1 cellular context compared by ENCODE assay signal in the genomic region with DNA sequence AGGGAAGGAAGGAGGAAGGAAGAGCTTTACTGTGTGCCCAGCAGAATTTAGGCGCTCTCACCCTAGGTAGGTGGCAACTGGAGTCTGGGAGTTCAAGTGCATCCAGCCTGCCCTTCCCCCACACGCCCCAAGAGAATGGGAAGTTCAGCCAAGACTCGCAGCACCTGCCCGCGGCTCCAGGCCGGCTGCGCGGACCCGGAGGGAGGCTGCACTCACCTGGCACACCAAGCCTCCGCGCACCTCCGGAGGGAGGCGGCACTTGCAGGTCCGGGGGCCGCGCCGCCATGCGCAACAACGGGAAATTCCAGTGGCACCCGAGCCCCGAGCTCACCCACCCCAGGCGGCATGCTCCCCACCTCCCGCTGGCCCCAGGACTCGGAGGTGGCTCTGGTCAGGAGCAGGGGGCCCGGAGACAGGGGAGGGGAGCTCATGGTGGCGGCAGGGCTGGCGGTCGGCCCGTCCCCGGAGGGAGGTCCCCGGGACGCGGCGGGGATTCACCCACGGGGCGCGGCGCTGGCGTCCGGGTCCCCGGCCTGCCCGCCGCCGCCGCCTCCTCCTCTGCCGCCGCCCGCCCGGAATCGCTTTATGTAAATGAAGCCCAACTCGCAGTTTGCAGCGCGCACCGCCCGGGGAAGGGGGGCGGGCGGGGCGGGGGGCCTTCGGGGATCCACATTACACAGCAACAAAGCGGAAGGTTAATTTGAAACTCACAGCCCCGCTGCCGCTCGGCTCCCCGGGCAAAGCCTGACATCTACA.
TF ChIP-seq lines count a peak whose summit lies in the region.

A gene with protein sequence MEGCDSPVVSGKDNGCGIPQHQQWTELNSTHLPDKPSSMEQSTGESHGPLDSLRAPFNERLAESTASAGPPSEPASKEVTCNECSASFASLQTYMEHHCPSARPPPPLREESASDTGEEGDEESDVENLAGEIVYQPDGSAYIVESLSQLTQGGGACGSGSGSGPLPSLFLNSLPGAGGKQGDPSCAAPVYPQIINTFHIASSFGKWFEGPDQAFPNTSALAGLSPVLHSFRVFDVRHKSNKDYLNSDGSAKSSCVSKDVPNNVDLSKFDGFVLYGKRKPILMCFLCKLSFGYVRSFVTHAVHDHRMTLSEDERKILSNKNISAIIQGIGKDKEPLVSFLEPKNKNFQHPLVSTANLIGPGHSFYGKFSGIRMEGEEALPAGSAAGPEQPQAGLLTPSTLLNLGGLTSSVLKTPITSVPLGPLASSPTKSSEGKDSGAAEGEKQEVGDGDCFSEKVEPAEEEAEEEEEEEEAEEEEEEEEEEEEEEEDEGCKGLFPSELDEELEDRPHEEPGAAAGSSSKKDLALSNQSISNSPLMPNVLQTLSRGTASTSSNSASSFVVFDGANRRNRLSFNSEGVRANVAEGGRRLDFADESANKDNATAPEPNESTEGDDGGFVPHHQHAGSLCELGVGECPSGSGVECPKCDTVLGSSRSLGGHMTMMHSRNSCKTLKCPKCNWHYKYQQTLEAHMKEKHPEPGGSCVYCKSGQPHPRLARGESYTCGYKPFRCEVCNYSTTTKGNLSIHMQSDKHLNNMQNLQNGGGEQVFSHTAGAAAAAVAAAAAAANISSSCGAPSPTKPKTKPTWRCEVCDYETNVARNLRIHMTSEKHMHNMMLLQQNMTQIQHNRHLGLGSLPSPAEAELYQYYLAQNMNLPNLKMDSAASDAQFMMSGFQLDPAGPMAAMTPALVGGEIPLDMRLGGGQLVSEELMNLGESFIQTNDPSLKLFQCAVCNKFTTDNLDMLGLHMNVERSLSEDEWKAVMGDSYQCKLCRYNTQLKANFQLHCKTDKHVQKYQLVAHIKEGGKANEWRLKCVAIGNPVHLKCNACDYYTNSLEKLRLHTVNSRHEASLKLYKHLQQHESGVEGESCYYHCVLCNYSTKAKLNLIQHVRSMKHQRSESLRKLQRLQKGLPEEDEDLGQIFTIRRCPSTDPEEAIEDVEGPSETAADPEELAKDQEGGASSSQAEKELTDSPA (N-terminal part only) (minus strand): TSS at position 593 of the 756 bp plus-strand sequence. CDS start 87,983 bp downstream, outside the sequence.

TF ChIP-seq in HepG2, 621 proteins besides CTCF, POLR2A, EP300 and RAD21 (continued from another document and continues in another):
- TF ChIP-seq, protein P1, sequence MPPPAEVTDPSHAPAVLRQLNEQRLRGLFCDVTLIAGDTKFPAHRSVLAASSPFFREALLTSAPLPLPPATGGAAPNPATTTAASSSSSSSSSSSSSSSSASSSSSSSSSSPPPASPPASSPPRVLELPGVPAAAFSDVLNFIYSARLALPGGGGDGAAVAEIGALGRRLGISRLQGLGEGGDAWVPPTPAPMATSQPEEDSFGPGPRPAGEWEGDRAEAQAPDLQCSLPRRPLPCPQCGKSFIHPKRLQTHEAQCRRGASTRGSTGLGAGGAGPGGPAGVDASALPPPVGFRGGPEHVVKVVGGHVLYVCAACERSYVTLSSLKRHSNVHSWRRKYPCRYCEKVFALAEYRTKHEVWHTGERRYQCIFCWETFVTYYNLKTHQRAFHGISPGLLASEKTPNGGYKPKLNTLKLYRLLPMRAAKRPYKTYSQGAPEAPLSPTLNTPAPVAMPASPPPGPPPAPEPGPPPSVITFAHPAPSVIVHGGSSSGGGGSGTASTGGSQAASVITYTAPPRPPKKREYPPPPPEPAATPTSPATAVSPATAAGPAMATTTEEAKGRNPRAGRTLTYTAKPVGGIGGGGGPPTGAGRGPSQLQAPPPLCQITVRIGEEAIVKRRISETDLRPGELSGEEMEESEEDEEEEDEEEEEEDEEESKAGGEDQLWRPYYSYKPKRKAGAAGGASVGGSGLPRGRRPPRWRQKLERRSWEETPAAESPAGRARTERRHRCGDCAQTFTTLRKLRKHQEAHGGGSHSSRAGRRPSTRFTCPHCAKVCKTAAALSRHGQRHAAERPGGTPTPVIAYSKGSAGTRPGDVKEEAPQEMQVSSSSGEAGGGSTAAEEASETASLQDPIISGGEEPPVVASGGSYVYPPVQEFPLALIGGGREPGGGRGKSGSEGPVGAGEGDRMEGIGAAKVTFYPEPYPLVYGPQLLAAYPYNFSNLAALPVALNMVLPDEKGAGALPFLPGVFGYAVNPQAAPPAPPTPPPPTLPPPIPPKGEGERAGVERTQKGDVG (CRISPR knock-in tag; IDR thresholded peaks at IDR 0.05; ENCODE audit: borderline replicate concordance) = peak; percentile 83; the same call in 1 of the 2 replicates
- TF ChIP-seq SALL2 (CRISPR knock-in tag; IDR thresholded peaks at IDR 0.05) = no peak
- TF ChIP-seq, protein P2, sequence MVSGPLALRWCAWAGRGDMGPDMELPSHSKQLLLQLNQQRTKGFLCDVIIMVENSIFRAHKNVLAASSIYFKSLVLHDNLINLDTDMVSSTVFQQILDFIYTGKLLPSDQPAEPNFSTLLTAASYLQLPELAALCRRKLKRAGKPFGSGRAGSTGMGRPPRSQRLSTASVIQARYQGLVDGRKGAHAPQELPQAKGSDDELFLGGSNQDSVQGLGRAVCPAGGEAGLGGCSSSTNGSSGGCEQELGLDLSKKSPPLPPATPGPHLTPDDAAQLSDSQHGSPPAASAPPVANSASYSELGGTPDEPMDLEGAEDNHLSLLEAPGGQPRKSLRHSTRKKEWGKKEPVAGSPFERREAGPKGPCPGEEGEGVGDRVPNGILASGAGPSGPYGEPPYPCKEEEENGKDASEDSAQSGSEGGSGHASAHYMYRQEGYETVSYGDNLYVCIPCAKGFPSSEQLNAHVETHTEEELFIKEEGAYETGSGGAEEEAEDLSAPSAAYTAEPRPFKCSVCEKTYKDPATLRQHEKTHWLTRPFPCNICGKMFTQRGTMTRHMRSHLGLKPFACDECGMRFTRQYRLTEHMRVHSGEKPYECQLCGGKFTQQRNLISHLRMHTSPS (CRISPR knock-in tag; IDR thresholded peaks at IDR 0.05; ENCODE audit: low read depth) = peak; percentile 71
- 0 out of 2 replicates have a peak, but pooled peaks have one; percentile 29 for TF ChIP-seq CHCHD3 (CRISPR knock-in tag; IDR thresholded peaks at IDR 0.05)
- TF ChIP-seq, protein P3, sequence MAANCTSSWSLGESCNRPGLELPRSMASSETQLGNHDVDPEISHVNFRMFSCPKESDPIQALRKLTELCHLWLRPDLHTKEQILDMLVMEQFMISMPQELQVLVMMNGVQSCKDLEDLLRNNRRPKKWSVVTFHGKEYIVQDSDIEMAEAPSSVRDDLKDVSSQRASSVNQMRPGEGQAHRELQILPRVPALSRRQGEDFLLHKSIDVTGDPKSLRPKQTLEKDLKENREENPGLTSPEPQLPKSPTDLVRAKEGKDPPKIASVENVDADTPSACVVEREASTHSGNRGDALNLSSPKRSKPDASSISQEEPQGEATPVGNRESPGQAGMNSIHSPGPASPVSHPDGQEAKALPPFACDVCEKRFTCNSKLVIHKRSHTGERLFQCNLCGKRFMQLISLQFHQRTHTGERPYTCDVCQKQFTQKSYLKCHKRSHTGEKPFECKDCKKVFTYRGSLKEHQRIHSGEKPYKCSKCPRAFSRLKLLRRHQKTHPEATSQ (CRISPR knock-in tag; IDR thresholded peaks at IDR 0.05; ENCODE audit: borderline replicate concordance) = no peak
- TF ChIP-seq ZNF563 (CRISPR knock-in tag; IDR thresholded peaks at IDR 0.05) = peak; percentile 2; the same call in 1 of the 2 replicates
- TF ChIP-seq ZNF337 (CRISPR knock-in tag; IDR thresholded peaks at IDR 0.05; ENCODE audit: borderline replicate concordance, low read depth) = no peak
- no peak for TF ChIP-seq ATF1 (CRISPR knock-in tag; IDR thresholded peaks at IDR 0.05)
- TF ChIP-seq TCF12 (IDR thresholded peaks at IDR 0.05) = no peak
- no peak for TF ChIP-seq TCF12 (CRISPR knock-in tag; IDR thresholded peaks at IDR 0.05)
- no peak for TF ChIP-seq LCORL (IDR thresholded peaks at IDR 0.05)
- TF ChIP-seq LCORL (CRISPR knock-in tag; IDR thresholded peaks at IDR 0.05) = peak; percentile 60
- TF ChIP-seq SKI (IDR thresholded peaks at IDR 0.05; ENCODE audit: partially characterized antibody) = peak; percentile 67
- TF ChIP-seq ZNF703 (CRISPR knock-in tag; IDR thresholded peaks at IDR 0.05; ENCODE audit: borderline replicate concordance) = no peak
- no peak for TF ChIP-seq ZNF747 (CRISPR knock-in tag; IDR thresholded peaks at IDR 0.05; ENCODE audit: borderline replicate concordance)
- peak; percentile 88; the same call in 1 of the 2 replicates for TF ChIP-seq ZFP82 (CRISPR knock-in tag; IDR thresholded peaks at IDR 0.05; ENCODE audit: borderline replicate concordance)
- TF ChIP-seq CHD2 (IDR thresholded peaks at IDR 0.05; ENCODE audit: low read depth, low read length) = no peak
- no peak for TF ChIP-seq ARNT (IDR thresholded peaks at IDR 0.05)
- no peak for TF ChIP-seq NBN (conservative IDR thresholded peaks at IDR 0.05)
- TF ChIP-seq ZNF775 (CRISPR knock-in tag; IDR thresholded peaks at IDR 0.05; ENCODE audit: borderline replicate concordance) = no peak
- TF ChIP-seq ZNF773 (CRISPR knock-in tag; IDR thresholded peaks at IDR 0.05; ENCODE audit: borderline replicate concordance) = peak; percentile 64; the same call in 1 of the 2 replicates
- peak; percentile 93; the same call in 1 of the 2 replicates for TF ChIP-seq KLF13 (CRISPR knock-in tag; IDR thresholded peaks at IDR 0.05)
- TF ChIP-seq, protein P4, sequence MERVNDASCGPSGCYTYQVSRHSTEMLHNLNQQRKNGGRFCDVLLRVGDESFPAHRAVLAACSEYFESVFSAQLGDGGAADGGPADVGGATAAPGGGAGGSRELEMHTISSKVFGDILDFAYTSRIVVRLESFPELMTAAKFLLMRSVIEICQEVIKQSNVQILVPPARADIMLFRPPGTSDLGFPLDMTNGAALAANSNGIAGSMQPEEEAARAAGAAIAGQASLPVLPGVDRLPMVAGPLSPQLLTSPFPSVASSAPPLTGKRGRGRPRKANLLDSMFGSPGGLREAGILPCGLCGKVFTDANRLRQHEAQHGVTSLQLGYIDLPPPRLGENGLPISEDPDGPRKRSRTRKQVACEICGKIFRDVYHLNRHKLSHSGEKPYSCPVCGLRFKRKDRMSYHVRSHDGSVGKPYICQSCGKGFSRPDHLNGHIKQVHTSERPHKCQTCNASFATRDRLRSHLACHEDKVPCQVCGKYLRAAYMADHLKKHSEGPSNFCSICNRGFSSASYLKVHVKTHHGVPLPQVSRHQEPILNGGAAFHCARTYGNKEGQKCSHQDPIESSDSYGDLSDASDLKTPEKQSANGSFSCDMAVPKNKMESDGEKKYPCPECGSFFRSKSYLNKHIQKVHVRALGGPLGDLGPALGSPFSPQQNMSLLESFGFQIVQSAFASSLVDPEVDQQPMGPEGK (CRISPR knock-in tag; IDR thresholded peaks at IDR 0.05) = peak; percentile 71
- TF ChIP-seq ARNTL (CRISPR knock-in tag; IDR thresholded peaks at IDR 0.05) = 0 out of 2 replicates have a peak, but pooled peaks have one; percentile 53
- peak; percentile 64 for TF ChIP-seq MYC (CRISPR knock-in tag; IDR thresholded peaks at IDR 0.05; ENCODE audit: borderline replicate concordance)
- TF ChIP-seq GLI4 (CRISPR knock-in tag; IDR thresholded peaks at IDR 0.05; ENCODE audit: borderline replicate concordance) = no peak
- no peak for TF ChIP-seq MIER2 (CRISPR knock-in tag; IDR thresholded peaks at IDR 0.05)
- no peak for TF ChIP-seq SATB2 (CRISPR knock-in tag; IDR thresholded peaks at IDR 0.05)
- TF ChIP-seq ZNF549 (CRISPR knock-in tag; IDR thresholded peaks at IDR 0.05) = no peak
- TF ChIP-seq SRSF9 (IDR thresholded peaks at IDR 0.05; ENCODE audit: borderline replicate concordance, insufficient read depth, low read depth, low read length, poor library complexity, severe bottlenecking) = no peak
- TF ChIP-seq ISX (CRISPR knock-in tag; conservative IDR thresholded peaks at IDR 0.05) = no peak
- TF ChIP-seq FOXK1 (CRISPR knock-in tag; IDR thresholded peaks at IDR 0.05; ENCODE audit: borderline replicate concordance, low read depth) = 0 out of 2 replicates have a peak, but pooled peaks have one; percentile 20
- TF ChIP-seq MED13 (CRISPR knock-in tag; IDR thresholded peaks at IDR 0.05) = no peak
- TF ChIP-seq CREB1 (IDR thresholded peaks at IDR 0.05) = no peak
- no peak for TF ChIP-seq CREB1 (CRISPR knock-in tag; IDR thresholded peaks at IDR 0.05)
- TF ChIP-seq ZNF484 (CRISPR knock-in tag; IDR thresholded peaks at IDR 0.05; ENCODE audit: borderline replicate concordance, low read depth) = no peak
- no peak for TF ChIP-seq IRX3 (CRISPR knock-in tag; IDR thresholded peaks at IDR 0.05; ENCODE audit: borderline replicate concordance, low read depth)
- no peak; the same call in 1 of the 2 replicates for TF ChIP-seq ZFX (CRISPR knock-in tag; IDR thresholded peaks at IDR 0.05; ENCODE audit: low read depth)
- no peak for TF ChIP-seq NR2F6 (IDR thresholded peaks at IDR 0.05)
- TF ChIP-seq NR2F6 (CRISPR knock-in tag; IDR thresholded peaks at IDR 0.05) = peak; percentile 53
- TF ChIP-seq JUNB (CRISPR knock-in tag; IDR thresholded peaks at IDR 0.05; ENCODE audit: borderline replicate concordance) = no peak
- no peak for TF ChIP-seq MBNL3 (CRISPR knock-in tag; conservative IDR thresholded peaks at IDR 0.05)
- no peak; the same call in 1 of the 2 replicates for TF ChIP-seq NR1H2 (CRISPR knock-in tag; IDR thresholded peaks at IDR 0.05; ENCODE audit: borderline replicate concordance, low read depth)
- no peak; the same call in 1 of the 2 replicates for TF ChIP-seq YEATS4 (CRISPR knock-in tag; IDR thresholded peaks at IDR 0.05; ENCODE audit: borderline replicate concordance)
- TF ChIP-seq, protein P5, sequence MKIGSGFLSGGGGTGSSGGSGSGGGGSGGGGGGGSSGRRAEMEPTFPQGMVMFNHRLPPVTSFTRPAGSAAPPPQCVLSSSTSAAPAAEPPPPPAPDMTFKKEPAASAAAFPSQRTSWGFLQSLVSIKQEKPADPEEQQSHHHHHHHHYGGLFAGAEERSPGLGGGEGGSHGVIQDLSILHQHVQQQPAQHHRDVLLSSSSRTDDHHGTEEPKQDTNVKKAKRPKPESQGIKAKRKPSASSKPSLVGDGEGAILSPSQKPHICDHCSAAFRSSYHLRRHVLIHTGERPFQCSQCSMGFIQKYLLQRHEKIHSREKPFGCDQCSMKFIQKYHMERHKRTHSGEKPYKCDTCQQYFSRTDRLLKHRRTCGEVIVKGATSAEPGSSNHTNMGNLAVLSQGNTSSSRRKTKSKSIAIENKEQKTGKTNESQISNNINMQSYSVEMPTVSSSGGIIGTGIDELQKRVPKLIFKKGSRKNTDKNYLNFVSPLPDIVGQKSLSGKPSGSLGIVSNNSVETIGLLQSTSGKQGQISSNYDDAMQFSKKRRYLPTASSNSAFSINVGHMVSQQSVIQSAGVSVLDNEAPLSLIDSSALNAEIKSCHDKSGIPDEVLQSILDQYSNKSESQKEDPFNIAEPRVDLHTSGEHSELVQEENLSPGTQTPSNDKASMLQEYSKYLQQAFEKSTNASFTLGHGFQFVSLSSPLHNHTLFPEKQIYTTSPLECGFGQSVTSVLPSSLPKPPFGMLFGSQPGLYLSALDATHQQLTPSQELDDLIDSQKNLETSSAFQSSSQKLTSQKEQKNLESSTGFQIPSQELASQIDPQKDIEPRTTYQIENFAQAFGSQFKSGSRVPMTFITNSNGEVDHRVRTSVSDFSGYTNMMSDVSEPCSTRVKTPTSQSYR (CRISPR knock-in tag; IDR thresholded peaks at IDR 0.05; ENCODE audit: borderline replicate concordance) = peak; percentile 97
